Comparison of ENCODE assay signal across 1 cellular context in the genomic region with DNA sequence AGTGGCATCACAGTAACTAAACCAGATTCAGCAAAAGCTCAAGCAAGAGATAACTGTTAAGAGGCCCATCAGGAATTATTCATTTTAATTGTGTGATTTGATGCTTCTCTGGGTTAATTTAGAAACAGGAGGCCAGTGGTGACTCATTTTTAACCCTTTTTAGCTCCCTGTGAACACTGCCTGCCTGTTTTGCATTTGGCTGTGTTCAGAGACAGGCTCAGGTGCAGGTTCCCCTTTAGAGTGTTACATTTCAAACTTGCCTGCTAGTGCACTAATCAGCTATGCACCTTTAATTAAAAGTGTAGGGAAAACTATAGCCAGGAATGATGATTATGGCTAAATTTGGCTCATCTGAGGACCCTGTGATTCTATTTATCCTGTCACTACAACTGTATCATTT.
TF ChIP-seq lines count a peak whose summit lies in the region.

No MANE protein-coding gene starts in this region.

TF ChIP-seq in GM12878, 131 proteins besides CTCF, POLR2A, EP300 and RAD21 (continued from another document):
- TF ChIP-seq KAT2A (conservative IDR thresholded peaks at IDR 0.05; ENCODE audit: control insufficient read depth, low read depth, low read length) (no peak), TBL1XR1 (IDR thresholded peaks at IDR 0.05; ENCODE audit: low read depth, low read length) (no peak), NR2C1 (IDR thresholded peaks at IDR 0.05) (no peak), POU2F2 (IDR thresholded peaks at IDR 0.05; ENCODE audit: borderline replicate concordance, low read depth, low read length) (peak; percentile 72; the same call in 1 of the 3 replicates), BHLHE40 (IDR thresholded peaks at IDR 0.05; ENCODE audit: borderline replicate concordance in 1 of 2, low read depth in 2 of 2, low read length in 1 of 2) (peak in 1 of 2 experiments; percentile 33; a peak in 1 of 4 replicates)
